ENCODE assay signal across 19 cellular contexts in genomic region chr6:145890422-145890821, GRCh38.
"Had no signal": no experiment of that assay in that cellular context is flagged by ENCODE, and none has a peak within 500 bp of the region (broad histone marks: within the 10 kb centered on the region; RNA-seq: fewer than 3 reads in every experiment).

No MANE protein-coding gene starts in this region.

- H3K9me2 ChIP-seq: SK-N-SH had no signal

- ATAC-seq: K562 had no signal

- H3K27ac ChIP-seq: KMS-11 had no signal

- FAIRE-seq: K562, RCC 7860 had no signal

- H3K4me2 ChIP-seq: KMS-11, SK-N-SH had no signal

- H3K9me3 ChIP-seq: SK-N-SH had no signal

- H3K9ac ChIP-seq: KMS-11, SK-N-SH had no signal

- H3K4me3 ChIP-seq: K562 had no signal

- DNase-seq: Kasumi-1, MM.1S, NCI-H1092 treated with DMSO at 0.1 percent for 48 hours, NCI-H1436, NCI-H187, NCI-H2029, NCI-H2081 treated with DMSO at 0.1 percent for 48 hours, NCI-H2171, NCI-H446, NCI-H510A, NCI-H524 treated with DMSO at 0.1 percent for 48 hours, NCI-H69, NCI-H774, RPMI8226, SHP77, SK-N-SH had no signal
